Comparison of ENCODE assay signal across 12 cellular contexts in genomic region chr20:52923123-52923543, GRCh38. TPM values are rescaled to one million over a fixed set of nuclear protein-coding genes. Genes with fewer than 3 reads are reported as not detected.
DNase-seq lines count a peak whose midpoint lies in the region; ATAC-seq lines count a peak whose summit lies in the region.
"Had no signal": no experiment of that assay in that cellular context is flagged by ENCODE, and none has a peak within 500 bp of the region (broad histone marks: within the 10 kb centered on the region; RNA-seq: fewer than 3 reads in every experiment).

No MANE protein-coding gene starts in this region.

- ATAC-seq in activated T-cell treated with anti-CD3 and anti-CD28 coated beads, Interleukin-2, amount 50 U/mL, for 4 hours, result peak; percentile 55 to 66
- peak; percentile 12 for ATAC-seq in stimulated activated naive CD8-positive, alpha-beta T cell treated with anti-CD3 and anti-CD28 coated beads, Interleukin-15, Interleukin-2, amounts not matched to agents 100 U/mL and 50 U/mL, for 24 hours
- ATAC-seq in HG02981 (IDR thresholded peaks at IDR 0.05; ENCODE audit: unreplicated experiment), result no peak
- ATAC-seq: HCT116, psoas muscle had no signal

- peaks cover 8% of the 10 kb centered on the region for H3K27me3 Mint-ChIP-seq in activated T-cell treated with anti-CD3 and anti-CD28 coated beads, Interleukin-2, amount 50 U/mL, for 4 hours (ENCODE audit: low read depth)

- H3K36me3 Mint-ChIP-seq in activated T-cell treated with anti-CD3 and anti-CD28 coated beads, Interleukin-2, amount 50 U/mL, for 4 hours (ENCODE audit: insufficient read depth), result no peaks in the 10 kb centered on the region

- no peaks in the 10 kb centered on the region for H3K9me3 Mint-ChIP-seq in activated T-cell treated with anti-CD3 and anti-CD28 coated beads, Interleukin-2, amount 50 U/mL, for 4 hours
- H3K9me3 Mint-ChIP-seq: activated CD4-positive, alpha-beta memory T cell treated with anti-CD3 and anti-CD28 coated beads, Interleukin-2, amount 10 ng/mL, durations not matched to agents 7 days and 5 days had no signal

- DNase-seq in activated T-cell treated with anti-CD3 and anti-CD28 coated beads, Interleukin-2, amount 50 U/mL, for 4 hours, result no peak
- no peak for DNase-seq in activated T-cell treated with anti-CD3 and anti-CD28 coated beads for 4 hours
- peak; percentile 26 for DNase-seq in SKM-1 (lab: John Stamatoyannopoulos, UW; ENCODE audit: unreplicated experiment)
- DNase-seq in fibroblast of peridontal ligament (ENCODE audit: extremely low read depth), result peak; percentile 41
- no peak for DNase-seq in stimulated activated naive CD8-positive, alpha-beta T cell treated with anti-CD3 and anti-CD28 coated beads, Interleukin-15, Interleukin-2, amounts not matched to agents 100 U/mL and 50 U/mL, for 24 hours
- no peak for DNase-seq in NCI-H2227 treated with DMSO at 0.1 percent for 48 hours (lab: John Stamatoyannopoulos, UW)
- no peak for DNase-seq in NCI-H128 (lab: John Stamatoyannopoulos, UW; ENCODE audit: unreplicated experiment)
- DNase-seq: activated CD4-positive, alpha-beta memory T cell treated with anti-CD3 and anti-CD28 coated beads, Interleukin-2, amount 10 ng/mL, durations not matched to agents 7 days and 5 days; psoas muscle; stimulated activated CD8-positive, alpha-beta memory T cell treated with anti-CD3 and anti-CD28 coated beads, Interleukin-4, amount 100 ng/mL, for 48 hours had no signal

- H3K4me1 Mint-ChIP-seq in activated T-cell treated with anti-CD3 and anti-CD28 coated beads, Interleukin-2, amount 50 U/mL, for 4 hours (ENCODE audit: low read depth), result peaks cover 3% of the 10 kb centered on the region
- H3K4me1 Mint-ChIP-seq: activated CD4-positive, alpha-beta memory T cell treated with anti-CD3 and anti-CD28 coated beads, Interleukin-2, amount 10 ng/mL, durations not matched to agents 7 days and 5 days had no signal

- no peak overlapping the region for H3K4me3 Mint-ChIP-seq in activated T-cell treated with anti-CD3 and anti-CD28 coated beads, Interleukin-2, amount 50 U/mL, for 4 hours
- H3K4me3 Mint-ChIP-seq: activated CD4-positive, alpha-beta memory T cell treated with anti-CD3 and anti-CD28 coated beads, Interleukin-2, amount 10 ng/mL, durations not matched to agents 7 days and 5 days had no signal

RNA-seq across cellular contexts. Expression of gene TSHZ2, which starts 49.0 kb away (rescaled TPM):
- total RNA-seq in activated T-cell treated with anti-CD3 and anti-CD28 coated beads, Interleukin-2, amount 50 U/mL, for 4 hours, result 10 to 100 TPM in 1 of 3 donors, 1 to 10 TPM in 2; 8.1 to 19.3 (median 8.4) TPM

Comparison
In these comparisons a context has a peak if more than half of its experiments do, and no peak if none do; other contexts are left out.
1. DNase-seq: peak in SKM-1 (single experiment) and fibroblast of peridontal ligament (single experiment); none in activated T-cell treated with anti-CD3 and anti-CD28 coated beads, Interleukin-2, amount 50 U/mL, for 4 hours (single experiment), activated T-cell treated with anti-CD3 and anti-CD28 coated beads for 4 hours (single experiment), stimulated activated naive CD8-positive, alpha-beta T cell treated with anti-CD3 and anti-CD28 coated beads, Interleukin-15, Interleukin-2, amounts not matched to agents 100 U/mL and 50 U/mL, for 24 hours (single experiment), NCI-H2227 treated with DMSO at 0.1 percent for 48 hours (single experiment) and NCI-H128 (single experiment).